In the genomic region with DNA sequence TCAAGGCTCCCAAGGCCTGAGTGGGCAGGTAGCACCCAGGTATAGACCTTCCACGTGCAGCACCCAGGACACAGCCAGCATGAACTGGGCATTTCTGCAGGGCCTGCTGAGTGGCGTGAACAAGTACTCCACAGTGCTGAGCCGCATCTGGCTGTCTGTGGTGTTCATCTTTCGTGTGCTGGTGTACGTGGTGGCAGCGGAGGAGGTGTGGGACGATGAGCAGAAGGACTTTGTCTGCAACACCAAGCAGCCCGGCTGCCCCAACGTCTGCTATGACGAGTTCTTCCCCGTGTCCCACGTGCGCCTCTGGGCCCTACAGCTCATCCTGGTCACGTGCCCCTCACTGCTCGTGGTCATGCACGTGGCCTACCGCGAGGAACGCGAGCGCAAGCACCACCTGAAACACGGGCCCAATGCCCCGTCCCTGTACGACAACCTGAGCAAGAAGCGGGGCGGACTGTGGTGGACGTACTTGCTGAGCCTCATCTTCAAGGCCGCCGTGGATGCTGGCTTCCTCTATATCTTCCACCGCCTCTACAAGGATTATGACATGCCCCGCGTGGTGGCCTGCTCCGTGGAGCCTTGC, we compare ENCODE assay signal across 25 cellular contexts. TPM values are rescaled to one million over a fixed set of nuclear protein-coding genes. Genes with fewer than 3 reads are reported as not detected.
"Had no signal": no experiment of that assay in that cellular context is flagged by ENCODE, and none has a peak within 500 bp of the region (broad histone marks: within the 10 kb centered on the region; RNA-seq: fewer than 3 reads in every experiment).

No MANE protein-coding gene starts in this region.

- H3K4me3 Mint-ChIP-seq: activated CD8-positive, alpha-beta T cell treated with anti-CD3 and anti-CD28 coated beads for 36 hours; activated naive CD8-positive, alpha-beta T cell treated with anti-CD3 and anti-CD28 coated beads, Interleukin-2, amount 10 ng/mL, durations not matched to agents 7 days and 5 days; T-helper 1 cell treated with Interleukin-12 subunit alpha and Interleukin-12 subunit beta and Interleukin-4 antibody, amounts not matched to agents 30 μg/mL and 1 μg/mL, for 36 hours had no signal

- DNase-seq: activated CD4-positive, alpha-beta T cell treated with anti-CD3 and anti-CD28 coated beads for 4 hours; activated CD8-positive, alpha-beta memory T cell treated with anti-CD3 and anti-CD28 coated beads, Interleukin-2, amount 50 U/mL, for 48 hours; activated CD8-positive, alpha-beta T cell treated with anti-CD3 and anti-CD28 coated beads for 36 hours; activated naive CD4-positive, alpha-beta T cell treated with anti-CD3 and anti-CD28 coated beads, Interleukin-2, amount 50 U/mL, for 16 hours; activated naive CD8-positive, alpha-beta T cell treated with anti-CD3 and anti-CD28 coated beads, Interleukin-2, amount 10 ng/mL, durations not matched to agents 7 days and 5 days; activated T-cell treated with anti-CD3 and anti-CD28 coated beads, Interleukin-2, amount 50 U/mL, for 1 hour; adrenal gland; cerebellar nuclear complex; NCI-H1092; NCI-H1417; NCI-H1930; NCI-H2171; NCI-H2227 treated with DMSO at 0.1 percent for 48 hours; NCI-H526; NCI-H82; RPMI8226; SHP77 had no signal

- H3K4me1 Mint-ChIP-seq: activated naive CD8-positive, alpha-beta T cell treated with anti-CD3 and anti-CD28 coated beads, Interleukin-2, amount 10 ng/mL, durations not matched to agents 7 days and 5 days had no signal

- H3K4me1 ChIP-seq: adrenal gland had no signal

- H3K27ac ChIP-seq: adrenal gland had no signal

- H3K4me3 ChIP-seq: adrenal gland had no signal

- H3K9me3 ChIP-seq: adrenal gland had no signal

- H3K27ac Mint-ChIP-seq: activated CD8-positive, alpha-beta T cell treated with anti-CD3 and anti-CD28 coated beads for 36 hours; activated naive CD8-positive, alpha-beta T cell treated with anti-CD3 and anti-CD28 coated beads, Interleukin-2, amount 10 ng/mL, durations not matched to agents 7 days and 5 days; T-helper 1 cell treated with Interleukin-12 subunit alpha and Interleukin-12 subunit beta and Interleukin-4 antibody, amounts not matched to agents 30 μg/mL and 1 μg/mL, for 36 hours had no signal

- H3K9me3 Mint-ChIP-seq: activated CD8-positive, alpha-beta T cell treated with anti-CD3 and anti-CD28 coated beads for 36 hours; activated naive CD8-positive, alpha-beta T cell treated with anti-CD3 and anti-CD28 coated beads, Interleukin-2, amount 10 ng/mL, durations not matched to agents 7 days and 5 days; T-helper 1 cell treated with Interleukin-12 subunit alpha and Interleukin-12 subunit beta and Interleukin-4 antibody, amounts not matched to agents 30 μg/mL and 1 μg/mL, for 36 hours had no signal

- H3K27me3 ChIP-seq: adrenal gland had no signal

- ATAC-seq: activated CD4-positive, CD25-positive, alpha-beta regulatory T cell treated with anti-CD3 and anti-CD28 coated beads, Interleukin-2, amount 50 U/mL, for 24 hours; activated CD8-positive, alpha-beta T cell treated with anti-CD3 and anti-CD28 coated beads for 36 hours; Panc1 had no signal

- H3K27me3 Mint-ChIP-seq: activated CD8-positive, alpha-beta T cell treated with anti-CD3 and anti-CD28 coated beads for 36 hours; activated naive CD8-positive, alpha-beta T cell treated with anti-CD3 and anti-CD28 coated beads, Interleukin-2, amount 10 ng/mL, durations not matched to agents 7 days and 5 days had no signal

- H3K36me3 ChIP-seq: adrenal gland had no signal

- H3K36me3 Mint-ChIP-seq: activated naive CD8-positive, alpha-beta T cell treated with anti-CD3 and anti-CD28 coated beads, Interleukin-2, amount 10 ng/mL, durations not matched to agents 7 days and 5 days had no signal

RNA-seq across cellular contexts. Expression of a gene that starts 1.7 kb away (rescaled TPM):
- total RNA-seq: activated CD8-positive, alpha-beta T cell treated with anti-CD3 and anti-CD28 coated beads for 36 hours; activated naive CD8-positive, alpha-beta T cell treated with anti-CD3 and anti-CD28 coated beads, Interleukin-2, amount 10 ng/mL, durations not matched to agents 7 days and 5 days; adrenal gland; cardiac septum; NCI-H460; OCI-LY7; SK-MEL-5 had no signal
- polyA plus RNA-seq: adrenal gland had no signal

RNA-seq across cellular contexts. Expression of a gene that starts 6.4 kb away (rescaled TPM):
- total RNA-seq: activated CD8-positive, alpha-beta T cell treated with anti-CD3 and anti-CD28 coated beads for 36 hours; activated naive CD8-positive, alpha-beta T cell treated with anti-CD3 and anti-CD28 coated beads, Interleukin-2, amount 10 ng/mL, durations not matched to agents 7 days and 5 days; adrenal gland; cardiac septum; NCI-H460; OCI-LY7; SK-MEL-5 had no signal
- polyA plus RNA-seq: adrenal gland had no signal

RNA-seq across cellular contexts. Expression of a gene that starts 19.7 kb away (rescaled TPM):
- total RNA-seq: activated CD8-positive, alpha-beta T cell treated with anti-CD3 and anti-CD28 coated beads for 36 hours; activated naive CD8-positive, alpha-beta T cell treated with anti-CD3 and anti-CD28 coated beads, Interleukin-2, amount 10 ng/mL, durations not matched to agents 7 days and 5 days; cardiac septum; NCI-H460; OCI-LY7; SK-MEL-5 had no signal

RNA-seq across cellular contexts. Expression of a gene that starts 31.5 kb away (rescaled TPM):
- total RNA-seq: activated CD8-positive, alpha-beta T cell treated with anti-CD3 and anti-CD28 coated beads for 36 hours; activated naive CD8-positive, alpha-beta T cell treated with anti-CD3 and anti-CD28 coated beads, Interleukin-2, amount 10 ng/mL, durations not matched to agents 7 days and 5 days; MCF 10A; NCI-H460; OCI-LY7; SK-MEL-5 had no signal
